ENCODE assay signal across 17 cellular contexts in genomic region chr18:9495916-9496540, GRCh38. TPM values are rescaled to one million over a fixed set of nuclear protein-coding genes. Genes with fewer than 3 reads are reported as not detected.
DNase-seq lines count a peak whose midpoint lies in the region; ATAC-seq, FAIRE-seq and TF ChIP-seq lines count a peak whose summit lies in the region.
"Had no signal": no experiment of that assay in that cellular context is flagged by ENCODE, and none has a peak within 500 bp of the region (broad histone marks: within the 10 kb centered on the region; RNA-seq: fewer than 3 reads in every experiment).

No MANE protein-coding gene starts in this region.

- no peaks in the 10 kb centered on the region for H3K27me3 Mint-ChIP-seq in mesothelial cell of epicardium (ENCODE audit: low read depth)

- H3K36me3 ChIP-seq in HUES64 (ENCODE audit: insufficient read depth, low read length) (no peaks in the 10 kb centered on the region), H1 (ENCODE audit: control insufficient read depth in 2 of 4, insufficient read depth in 4 of 4, low read length in 3 of 4) (no peaks in the 10 kb centered on the region), ascending aorta (no peaks in the 10 kb centered on the region)

- ATAC-seq in GM21381 (IDR thresholded peaks at IDR 0.05; ENCODE audit: unreplicated experiment), result no peak
- ATAC-seq: HCT116 had no signal

- no peak overlapping the region for H2AK5ac ChIP-seq in H1 (ENCODE audit: low read depth, low read length)

- peaks cover 0 to 58% of the 10 kb centered on the region in 2 experiments; a peak in 3 of 4 replicates for H3K79me2 ChIP-seq in H1 (ENCODE audit: control insufficient read depth in 1 of 2, insufficient read depth in 2 of 2, low read length in 2 of 2)

- H3K18ac ChIP-seq in H1 (ENCODE audit: extremely low read depth, low read length), result peak overlapping the region; percentile 33; the same call in 1 of the 2 replicates

- H3K27me3 ChIP-seq in HUES64 (ENCODE audit: insufficient read depth, low read length), result no peaks in the 10 kb centered on the region
- H3K27me3 ChIP-seq in H1 (replicated peaks in 1 of 4; ENCODE audit: control insufficient read depth in 3 of 4, extremely low read depth in 1 of 4, insufficient read depth in 3 of 4, low read length in 3 of 4), result no peaks in the 10 kb centered on the region
- H3K27me3 ChIP-seq in ascending aorta, result no peaks in the 10 kb centered on the region
- H3K27me3 ChIP-seq: BLaER1 treated with 17β-estradiol and CSF1 and Interleukin-3, amounts not matched to agents 10 nM and 100 nM; Peyer's patch had no signal

- no peaks in the 10 kb centered on the region; the same call in 1 of the 2 replicates for H3K23me2 ChIP-seq in H1 (ENCODE audit: low read depth, low read length)

- no peak overlapping the region for H3K4me3 ChIP-seq in HUES64 (ENCODE audit: low read length)
- H3K4me3 ChIP-seq in H1 (ENCODE audit: extremely low read depth in 1 of 4, insufficient read depth in 2 of 4, low read depth in 3 of 4, low read length in 4 of 4), result peak overlapping the region in 1 of 4 experiments; percentile 25; a peak in 1 of 8 replicates
- H3K4me3 ChIP-seq in ascending aorta, result no peak overlapping the region
- H3K4me3 ChIP-seq: BLaER1 treated with 17β-estradiol and CSF1 and Interleukin-3, amounts not matched to agents 10 nM and 100 nM; Peyer's patch had no signal

- no peak overlapping the region for H4K8ac ChIP-seq in H1 (ENCODE audit: extremely low read depth, insufficient read depth, low read length)

- H2BK20ac ChIP-seq in H1 (ENCODE audit: low read length), result peak overlapping the region; percentile 52; the same call in 1 of the 2 replicates

- WGBS in HUES64, result 82% methylated on average over 5 of the region's 5 CpGs
- WGBS in H1 (ENCODE audit: extremely low coverage in 1 of 2, insufficient coverage in 1 of 2, insufficient read length in 1 of 2, insufficient replicate concordance in 2 of 2, low coverage in 1 of 2, low lambda C conversion rate in 2 of 2, missing lambda C conversion rate in 1 of 2), 2 experiments, result 69% methylated on average over 5 of the region's 5 CpGs; no CpG with 5 or more reads in 1 of the 2 experiments

- no peak for DNase-seq in H1 (ENCODE audit: low read depth in 1 of 2, low spot score in 2 of 2)
- no peak for DNase-seq in mesothelial cell of epicardium (ENCODE audit: low spot score in 2 of 2, unreplicated experiment in 2 of 2)
- DNase-seq in OCI-M2 (lab: John Stamatoyannopoulos, UW; ENCODE audit: unreplicated experiment), result no peak
- no peak for DNase-seq in ascending aorta (ENCODE audit: low spot score in 2 of 2)
- DNase-seq in NCI-H510A treated with DMSO at 0.1 percent for 48 hours (lab: John Stamatoyannopoulos, UW), result no peak
- DNase-seq: MM.1S, NCI-H1105, NCI-H1694 treated with DMSO at 0.1 percent for 48 hours, NCI-H748 treated with DMSO at 0.1 percent for 48 hours, Peyer's patch, SHP77 had no signal

- no peak overlapping the region for H3K4ac ChIP-seq in H1 (replicated peaks; ENCODE audit: insufficient read length, low read depth, low read length)

- CTCF ChIA-PET in H1 (lab: Charles Lee; ENCODE audit: partially characterized antibody), result no interaction called here

- H2BK5ac ChIP-seq in H1 (ENCODE audit: low read depth, low read length), result peak overlapping the region; percentile 72; the same call in 1 of the 2 replicates

- H3K79me1 ChIP-seq in H1 (ENCODE audit: low read depth, low read length), result peaks cover 2% of the 10 kb centered on the region; the same call in 1 of the 2 replicates

- H4K5ac ChIP-seq in H1 (ENCODE audit: insufficient read length, low read depth, low read length), result peak overlapping the region; percentile 9

- H3K36me3 Mint-ChIP-seq in mesothelial cell of epicardium, result peaks cover 23% of the 10 kb centered on the region

- no peak overlapping the region for H2BK15ac ChIP-seq in H1 (ENCODE audit: low read length)

- no peak for TF ChIP-seq POLR2A in H1 (IDR thresholded peaks at IDR 0.05; ENCODE audit: control extremely low read depth in 1 of 2, low read depth in 2 of 2, low read length in 2 of 2)

- H3K4me2 ChIP-seq in H1 (ENCODE audit: insufficient read depth in 1 of 2, low read depth in 2 of 2, low read length in 2 of 2), result peak overlapping the region; percentile 35 to 66
- H3K4me2 ChIP-seq: BLaER1 treated with 17β-estradiol and CSF1 and Interleukin-3, amounts not matched to agents 10 nM and 100 nM had no signal

- TF ChIP-seq CTCF in C4-2B (conservative IDR thresholded peaks at IDR 0.05) (no peak), H1 (IDR thresholded peaks at IDR 0.05; ENCODE audit: control extremely low read depth in 1 of 3, insufficient read depth in 1 of 3, low read depth in 1 of 3, low read length in 3 of 3) (no peak), mesothelial cell of epicardium (IDR thresholded peaks at IDR 0.05; ENCODE audit: unreplicated experiment) (no peak), ascending aorta (IDR thresholded peaks at IDR 0.05) (no peak)

- peaks cover 14% of the 10 kb centered on the region for H3K9me3 Mint-ChIP-seq in mesothelial cell of epicardium

- no peak overlapping the region for H2AFZ ChIP-seq in H1 (ENCODE audit: low read length)

- no peak overlapping the region for H3K56ac ChIP-seq in H1 (replicated peaks; ENCODE audit: insufficient read length, low read depth, low read length)

- H3K9me3 ChIP-seq in HUES64 (ENCODE audit: insufficient read depth, low read depth, low read length) (peaks cover 10% of the 10 kb centered on the region), H1 (ENCODE audit: insufficient read depth in 2 of 2, low read depth in 1 of 2, low read length in 1 of 2) (peaks cover 3 to 7% of the 10 kb centered on the region in 2 experiments; a peak in 2 of 4 replicates), ascending aorta (no peaks in the 10 kb centered on the region)
- H3K9me3 ChIP-seq: Peyer's patch had no signal

- POLR2A ChIA-PET in H1 (lab: Charles Lee; ENCODE audit: partially characterized antibody), result interaction anchor here (1.8 kb wide), 1 partner anchor 20 kb away, joined by 6 read pairs; the partner anchor contains the start of gene RALBP1

- no peak for TF ChIP-seq EP300 in H1 (IDR thresholded peaks at IDR 0.05; ENCODE audit: borderline replicate concordance in 1 of 2, low read depth in 2 of 2, low read length in 2 of 2)

- H4K20me1 ChIP-seq in H1 (replicated peaks in 1 of 2; ENCODE audit: control insufficient read depth in 1 of 2, insufficient read depth in 2 of 2, low read length in 2 of 2), result no peaks in the 10 kb centered on the region

- H2BK12ac ChIP-seq in H1 (ENCODE audit: low read depth, low read length), result no peak overlapping the region

- intact Hi-C loops in ascending aorta (cut with DNase I), result no loop called here

- no peak overlapping the region for H3K4me3 Mint-ChIP-seq in mesothelial cell of epicardium

- H3K9ac ChIP-seq in HUES64 (ENCODE audit: low read depth, low read length) (peak overlapping the region; percentile 28; the same call in 1 of the 2 replicates), H1 (replicated peaks in 1 of 4; ENCODE audit: extremely low read depth in 1 of 4, low read depth in 3 of 4, low read length in 3 of 4) (no peak overlapping the region)
- H3K9ac ChIP-seq: BLaER1 treated with 17β-estradiol and CSF1 and Interleukin-3, amounts not matched to agents 10 nM and 100 nM; KMS-11 had no signal

- H3K27ac ChIP-seq in C4-2B, result peak overlapping the region; percentile 36; the same call in 1 of the 2 replicates
- H3K27ac ChIP-seq in HUES64 (ENCODE audit: low read depth, low read length), result peak overlapping the region; percentile 87
- H3K27ac ChIP-seq in H1 (ENCODE audit: low read depth, low read length), result peak overlapping the region; percentile 71
- no peak overlapping the region for H3K27ac ChIP-seq in ascending aorta
- H3K27ac ChIP-seq: KMS-11, Peyer's patch had no signal

- no peak overlapping the region for H4K91ac ChIP-seq in H1 (replicated peaks; ENCODE audit: insufficient read length, low read length)

- no peak overlapping the region for H3K14ac ChIP-seq in H1 (ENCODE audit: insufficient read length)

- H3K4me1 Mint-ChIP-seq in mesothelial cell of epicardium, result peaks cover 53% of the 10 kb centered on the region

- no peak for FAIRE-seq in H1 (lab: Jason Lieb, UNC)

- H2BK120ac ChIP-seq in H1 (replicated peaks; ENCODE audit: low read depth, low read length), result no peak overlapping the region

- H3K27ac Mint-ChIP-seq in mesothelial cell of epicardium, result peak overlapping the region; percentile 88

- TF ChIP-seq RAD21 in H1 (IDR thresholded peaks at IDR 0.05 in 1 of 2, conservative IDR thresholded peaks at IDR 0.05 in 1 of 2; ENCODE audit: low read depth in 2 of 2, low read length in 2 of 2), result no peak

- no peak overlapping the region for H3K23ac ChIP-seq in H1 (ENCODE audit: insufficient read length)

- H3K4me1 ChIP-seq in HUES64 (ENCODE audit: insufficient read depth, low read length), result peaks cover 38% of the 10 kb centered on the region
- peaks cover 3 to 24% (median 20%) of the 10 kb centered on the region in 4 experiments; a peak in 5 of 7 replicates for H3K4me1 ChIP-seq in H1 (replicated peaks in 1 of 4; ENCODE audit: control insufficient read depth in 3 of 4, insufficient read depth in 4 of 4, low read length in 3 of 4)
- H3K4me1 ChIP-seq in ascending aorta, result no peaks in the 10 kb centered on the region
- H3K4me1 ChIP-seq: Peyer's patch had no signal

TF ChIP-seq in H1, 55 proteins besides CTCF, POLR2A, EP300 and RAD21:
- no peak for TF ChIP-seq POU5F1 (IDR thresholded peaks at IDR 0.05; ENCODE audit: low read depth, low read length)
- no peak for TF ChIP-seq TAF7 (optimal IDR thresholded peaks at IDR 0.05; ENCODE audit: borderline replicate concordance, low read depth, low read length)
- TF ChIP-seq TEAD4 (IDR thresholded peaks at IDR 0.05; ENCODE audit: low read depth, low read length), result no peak
- no peak for TF ChIP-seq CTBP2 (IDR thresholded peaks at IDR 0.05; ENCODE audit: borderline replicate concordance, insufficient read depth, insufficient read length, low read length)

RNA-seq across cellular contexts. Expression of gene RALBP1, which starts 20.7 kb away (rescaled TPM):
- 41.0 TPM for polyA plus RNA-seq in HUES64 (2013, experiment 1 of 2)
- 46.3 TPM for polyA plus RNA-seq in HUES64 (2013, experiment 2 of 2)
- total RNA-seq in H1 (2021; fragmentation: NEBNext Ultra II Directional; extraction: Animal tissue kit (Norgen Biotek cat#: 25700)), result 64.7 and 67.8 TPM in 2 replicates
- polyA plus RNA-seq in H1 (2011; rRNA removed), result 40.3 and 42.8 TPM in 2 replicates
- polyA plus RNA-seq in H1 (2011; cell fraction: cytosol; rRNA removed), result 46.5 TPM
- 43.6 TPM for polyA plus RNA-seq in H1 (2011; cell fraction: nucleus; rRNA removed)
- 34.3 to 48.0 TPM (median 38.9 TPM) in 4 replicates for polyA plus RNA-seq in H1 (2012, experiment 1 of 2)
- 8.3 TPM for polyA plus RNA-seq in H1 (2012, experiment 2 of 2)
- polyA plus RNA-seq in H1 (2013, experiment 1 of 2), result 90.1 TPM
- 95.5 TPM for polyA plus RNA-seq in H1 (2013, experiment 2 of 2)
- polyA minus RNA-seq in H1 (2011; rRNA and poly(A)+ RNA removed), result 24.6 and 32.4 TPM in 2 replicates
- 27.4 TPM for polyA minus RNA-seq in H1 (2011; cell fraction: cytosol; rRNA and poly(A)+ RNA removed)
- 31.5 TPM for polyA minus RNA-seq in H1 (2011; cell fraction: nucleus; rRNA and poly(A)+ RNA removed)
- 43.2 to 44.7 TPM (median 44.1 TPM) in 3 replicates for total RNA-seq in mesothelial cell of epicardium
- 67.2 TPM for total RNA-seq in ascending aorta

Comparison
In these comparisons a context has a peak if more than half of its experiments do, and no peak if none do; other contexts are left out.
1. H3K27ac ChIP-seq: peak in C4-2B (single experiment), HUES64 (single experiment) and H1 (single experiment); none in ascending aorta (0 of 2).